Comparison of ENCODE assay signal across 8 cellular contexts in genomic region chr16:11783319-11784047, GRCh38. TPM values are rescaled to one million over a fixed set of nuclear protein-coding genes. Genes with fewer than 3 reads are reported as not detected.
DNase-seq lines count a peak whose midpoint lies in the region; ATAC-seq, FAIRE-seq and TF ChIP-seq lines count a peak whose summit lies in the region.

No MANE protein-coding gene starts in this region.

- H3K4me1 ChIP-seq in RWPE2 (ENCODE audit: insufficient read depth, poor library complexity, severe bottlenecking) (peaks cover 32% of the 10 kb centered on the region), K562 (replicated peaks in 1 of 2; ENCODE audit: control insufficient read depth in 2 of 2, insufficient read depth in 2 of 2, low read length in 2 of 2) (peaks cover 7 to 19% of the 10 kb centered on the region in 2 experiments), right lobe of liver (peaks cover 0 to 37% (median 13%) of the 10 kb centered on the region in 4 donors), tibial artery (peaks cover 0 to 84% (median 44%) of the 10 kb centered on the region in 4 donors)

- no peaks in the 10 kb centered on the region for H3K9me1 ChIP-seq in K562 (ENCODE audit: control insufficient read depth, insufficient read depth, low read length)

- in situ Hi-C loops in K562 (cut with MboI), result no loop called here

- peaks cover 74% of the 10 kb centered on the region for H3K79me2 ChIP-seq in K562 (ENCODE audit: control insufficient read depth, insufficient read depth, low read length)

- peak; percentile 3; the same call in 1 of the 2 replicates for TF ChIP-seq EP300 in K562 (IDR thresholded peaks at IDR 0.05; ENCODE audit: low read length)

- no peaks in the 10 kb centered on the region for H3K27me3 ChIP-seq in RWPE2 (ENCODE audit: insufficient read depth, poor library complexity, severe bottlenecking)
- no peaks in the 10 kb centered on the region for H3K27me3 ChIP-seq in K562 (ENCODE audit: control insufficient read depth in 2 of 2, insufficient read depth in 2 of 2, low read length in 2 of 2)
- no peaks in the 10 kb centered on the region for H3K27me3 ChIP-seq in right lobe of liver
- H3K27me3 ChIP-seq in tibial artery, result no peaks in the 10 kb centered on the region

- H3K9me3 ChIP-seq in RWPE2 (ENCODE audit: severe bottlenecking), result no peaks in the 10 kb centered on the region
- no peaks in the 10 kb centered on the region for H3K9me3 ChIP-seq in K562 (replicated peaks; ENCODE audit: control insufficient read depth, insufficient read depth, low read depth, low read length)
- no peaks in the 10 kb centered on the region for H3K9me3 ChIP-seq in right lobe of liver
- no peaks in the 10 kb centered on the region for H3K9me3 ChIP-seq in tibial artery

- CTCF ChIA-PET in K562 (lab: Yijun Ruan, JAX; ENCODE audit: low intra/inter-chr PET ratio), result no interaction called here

- TF ChIP-seq CTCF in RWPE2 (IDR thresholded peaks at IDR 0.05; ENCODE audit: poor library complexity, severe bottlenecking) (no peak), K562 (IDR thresholded peaks at IDR 0.05 in 2 of 3, conservative IDR thresholded peaks at IDR 0.05 in 1 of 3; ENCODE audit: insufficient read depth in 2 of 3, low read depth in 1 of 3, low read length in 3 of 3) (no peak), right lobe of liver (IDR thresholded peaks at IDR 0.05) (no peak), tibial artery (IDR thresholded peaks at IDR 0.05) (no peak)

- TF ChIP-seq POLR2A in K562 (conservative IDR thresholded peaks at IDR 0.05) (no peak), right lobe of liver (IDR thresholded peaks at IDR 0.05) (no peak)

- no peak overlapping the region for H2AFZ ChIP-seq in K562 (ENCODE audit: low read depth, low read length)

- peaks cover 29% of the 10 kb centered on the region for H3K36me3 ChIP-seq in RWPE2 (ENCODE audit: low read depth)
- H3K36me3 ChIP-seq in K562 (ENCODE audit: control insufficient read depth, insufficient read depth, low read length), result peaks cover 33% of the 10 kb centered on the region; the same call in 2 of the 3 replicates
- H3K36me3 ChIP-seq in right lobe of liver, result peaks cover 0 to 8% (median 1%) of the 10 kb centered on the region in 4 donors
- peaks cover 6 to 11% (median 6%) of the 10 kb centered on the region in 3 donors for H3K36me3 ChIP-seq in tibial artery

- no peak for FAIRE-seq in K562 (lab: Jason Lieb, UNC)

- H3K27ac ChIP-seq in RWPE2 (ENCODE audit: poor library complexity, severe bottlenecking) (peak overlapping the region; percentile 94), K562 (ENCODE audit: extremely low read depth, low read depth, low read length) (peak overlapping the region; percentile 15; the same call in 2 of the 3 replicates), right lobe of liver (peak overlapping the region; percentile 66 to 81 (median 77)), tibial artery (peak overlapping the region; percentile 77 to 90)

- DNase-seq in RWPE2 (ENCODE audit: low spot score) (no peak), K562 (ENCODE audit: extremely low read depth in 1 of 4, low spot score in 3 of 4) (peak; percentile 28 to 58 (median 38)), right lobe of liver (no peak), tibial artery (no peak), DMS114 treated with DMSO at 0.1 percent for 48 hours (lab: John Stamatoyannopoulos, UW; ENCODE audit: unreplicated experiment) (no peak), NCI-H2227 (lab: John Stamatoyannopoulos, UW; ENCODE audit: unreplicated experiment) (no peak)

- 4% methylated on average over 5 of the region's 5 CpGs for WGBS in K562 (ENCODE audit: insufficient coverage, low coverage, missing lambda C conversion rate)
- 12% methylated on average over 5 of the region's 5 CpGs for WGBS in right lobe of liver (ENCODE audit: insufficient coverage, low coverage, low lambda C conversion rate, missing lambda C conversion rate)

- peak overlapping the region; percentile 1 for H3K4me3 ChIP-seq in RWPE2 (ENCODE audit: severe bottlenecking)
- no peak overlapping the region for H3K4me3 ChIP-seq in K562
- no peak overlapping the region for H3K4me3 ChIP-seq in right lobe of liver
- peak overlapping the region; percentile 15 to 38 for H3K4me3 ChIP-seq in tibial artery

- TF ChIP-seq RAD21 in K562 (CRISPR knock-in tag; conservative IDR thresholded peaks at IDR 0.05 in 1 of 2, IDR thresholded peaks at IDR 0.05 in 1 of 2), result no peak

- intact Hi-C loops in K562 (cut with micrococcal nuclease), result no loop called here
- intact Hi-C loops in right lobe of liver (cut with DNase I), result no loop called here
- intact Hi-C loops in tibial artery (cut with DNase I; ENCODE audit: low total_unique reads), result loop anchor here (5.0 kb wide), 1 partner anchor 526 kb away; the partner anchor contains the start of gene SOCS1

- H3K9ac ChIP-seq in K562 (ENCODE audit: insufficient read depth in 1 of 2, low read depth in 2 of 2, low read length in 2 of 2), result peak overlapping the region; percentile 45 to 49; a peak in 3 of 4 replicates

- ATAC-seq in GM18502 (IDR thresholded peaks at IDR 0.05; ENCODE audit: poor library complexity, unreplicated experiment), result peak; percentile 54
- ATAC-seq in HG02571 (IDR thresholded peaks at IDR 0.05; ENCODE audit: unreplicated experiment), result peak; percentile 40
- peak; percentile 53 for ATAC-seq in RWPE2 (ENCODE audit: low read depth)
- ATAC-seq in K562, result peak; percentile 81
- ATAC-seq in right lobe of liver, result peak; percentile 33 to 73 (median 64)

- H3K4me2 ChIP-seq in K562 (ENCODE audit: insufficient read depth, low read length), result peak overlapping the region; percentile 72

- POLR2A ChIA-PET in K562 (lab: Yijun Ruan, JAX), result interaction anchor here (0.6 to 3.3 kb wide), 6 partner anchors 7 to 41 kb away, joined by 3 to 18 read pairs (median 5); partner anchors contain the start of genes TXNDC11 and ZC3H7A

- no TSS peak for BruUV-seq in K562 (replicated peaks; lab: Mats Ljungman, UMichigan)

- peaks cover 10% of the 10 kb centered on the region; the same call in 1 of the 2 replicates for H4K20me1 ChIP-seq in K562 (replicated peaks; ENCODE audit: control insufficient read depth, insufficient read depth, low read length)

TF ChIP-seq in K562, 482 proteins besides CTCF, POLR2A, EP300 and RAD21:
- peak; percentile 29; the same call in 1 of the 2 replicates for TF ChIP-seq DPF2 (IDR thresholded peaks at IDR 0.05)
- 0 out of 4 replicates have a peak, but pooled peaks of 1 of the 2 experiments have one; percentile 17 for TF ChIP-seq FOXK2 (conservative IDR thresholded peaks at IDR 0.05 in 1 of 2, IDR thresholded peaks at IDR 0.05 in 1 of 2; ENCODE audit: low read depth in 2 of 2)
- no peak for TF ChIP-seq ZNF668 (CRISPR knock-in tag; IDR thresholded peaks at IDR 0.05)
- no peak for TF ChIP-seq ZNF57 (CRISPR knock-in tag; IDR thresholded peaks at IDR 0.05)
- peak; percentile 89 for TF ChIP-seq VEZF1 (CRISPR knock-in tag; IDR thresholded peaks at IDR 0.05)
TF ChIP-seq in K562: peak in this region for 3.

RNA-seq across cellular contexts. Expression of gene ZC3H7A, which starts 13.6 kb away (rescaled TPM):
- total RNA-seq in K562 (2011; cell fraction: chromatin; rRNA removed; ENCODE audit: low replicate concordance), result 92.3 and 244 TPM in 2 replicates
- 39.2 and 47.5 TPM in 2 replicates for total RNA-seq in K562 (2011; cell fraction: nucleolus; rRNA removed)
- total RNA-seq in K562 (2011; cell fraction: nucleoplasm; rRNA removed), result 76.0 and 89.8 TPM in 2 replicates
- total RNA-seq in K562 (2014; rRNA removed), result 19.8 and 21.7 TPM in 2 replicates
- total RNA-seq in K562 (2014; rRNA removed; fragmentation: Illumina TruSeq; extraction: Trizol), result 23.7 and 27.1 TPM in 2 replicates
- total RNA-seq in K562 (2015; rRNA removed; fragmentation: Illumina TruSeq; extraction: Trizol), result 26.4 and 28.2 TPM in 2 replicates
- total RNA-seq in K562 (2021), result 37.1 and 39.4 TPM in 2 replicates
- 30.7 and 31.3 TPM in 2 replicates for polyA plus RNA-seq in K562 (2011; rRNA removed)
- 12.1 and 24.5 TPM in 2 replicates for polyA plus RNA-seq in K562 (2011; cell fraction: cytosol; rRNA removed)
- 63.0 and 102 TPM in 2 replicates for polyA plus RNA-seq in K562 (2011; cell fraction: nucleus; rRNA removed)
- 26.6 and 30.4 TPM in 2 replicates for polyA plus RNA-seq in K562 (2012)
- polyA plus RNA-seq in K562 (2014; fragmentation: Illumina TruSeq; extraction: Trizol), result 40.0 and 49.1 TPM in 2 replicates
- polyA plus RNA-seq in K562 (2014; fragmentation: Nextera tagmentation; extraction: Ambion mirVana), result 10 to 100 TPM; 22.5 to 23.1 TPM
- 26.0 and 35.8 TPM in 2 replicates for polyA plus RNA-seq in K562 (2014; rRNA removed)
- 29.4 and 36.0 TPM in 2 replicates for polyA minus RNA-seq in K562 (2011; rRNA and poly(A)+ RNA removed)
- 13.3 and 17.7 TPM in 2 replicates for polyA minus RNA-seq in K562 (2011; cell fraction: cytosol; rRNA and poly(A)+ RNA removed)
- 19.3 and 44.3 TPM in 2 replicates for polyA minus RNA-seq in K562 (2011; cell fraction: nucleus; rRNA and poly(A)+ RNA removed)
- total RNA-seq in right lobe of liver, result 10 to 100 TPM; 22.8 to 34.0 (median 26.9) TPM

RNA-seq across cellular contexts. Expression of gene TXNDC11, which starts 40.8 kb away (rescaled TPM):
- 65.0 and 78.1 TPM in 2 replicates for total RNA-seq in K562 (2011; cell fraction: chromatin; rRNA removed; ENCODE audit: low replicate concordance)
- 60.9 and 64.0 TPM in 2 replicates for total RNA-seq in K562 (2011; cell fraction: nucleolus; rRNA removed)
- 65.3 and 87.2 TPM in 2 replicates for total RNA-seq in K562 (2011; cell fraction: nucleoplasm; rRNA removed)
- total RNA-seq in K562 (2014; rRNA removed) (26.2 and 32.9 TPM in 2 replicates), K562 (2014; rRNA removed; fragmentation: Illumina TruSeq; extraction: Trizol) (17.8 TPM in 2 replicates), K562 (2015; rRNA removed; fragmentation: Illumina TruSeq; extraction: Trizol) (28.2 and 28.6 TPM in 2 replicates), K562 (2021) (25.4 and 26.2 TPM in 2 replicates), right lobe of liver (10 to 100 TPM; 43.2 to 63.3 (median 54.0) TPM)
- polyA plus RNA-seq in K562 (2011; rRNA removed) (32.6 and 35.8 TPM in 2 replicates), K562 (2014; fragmentation: Illumina TruSeq; extraction: Trizol) (27.7 and 29.2 TPM in 2 replicates), K562 (2014; fragmentation: Nextera tagmentation; extraction: Ambion mirVana) (1 to 10 TPM in 1 of 2 experiments, under 1 TPM in 1; 0.66 to 2.3 TPM), K562 (2014; rRNA removed) (22.2 and 32.3 TPM in 2 replicates)
- 40.2 and 47.6 TPM in 2 replicates for polyA plus RNA-seq in K562 (2011; cell fraction: cytosol; rRNA removed)
- polyA plus RNA-seq in K562 (2011; cell fraction: nucleus; rRNA removed), result 36.3 and 37.9 TPM in 2 replicates
- polyA plus RNA-seq in K562 (2012), result 18.8 and 43.5 TPM in 2 replicates
- polyA minus RNA-seq in K562 (2011; rRNA and poly(A)+ RNA removed), result 30.8 and 36.2 TPM in 2 replicates
- 13.2 and 22.6 TPM in 2 replicates for polyA minus RNA-seq in K562 (2011; cell fraction: cytosol; rRNA and poly(A)+ RNA removed)
- 14.3 and 22.9 TPM in 2 replicates for polyA minus RNA-seq in K562 (2011; cell fraction: nucleus; rRNA and poly(A)+ RNA removed)

Comparison
In these comparisons a context has a peak if more than half of its experiments do, and no peak if none do; other contexts are left out.
1. DNase-seq: peak in K562 (4 of 4); none in RWPE2 (single experiment), right lobe of liver (0 of 3), tibial artery (0 of 2), DMS114 treated with DMSO at 0.1 percent for 48 hours (single experiment) and NCI-H2227 (single experiment).
2. H3K27ac ChIP-seq: peak in every context shown above with its lines; median percentile 94 in RWPE2; 84 in tibial artery; 77 in right lobe of liver; 15 in K562.
3. H3K4me3 ChIP-seq: peak in RWPE2 (single experiment) and tibial artery (2 of 2); none in K562 (single experiment) and right lobe of liver (0 of 3).
4. Peak in every context shown above with its lines, with median percentiles within 50 percentile points of each other: ATAC-seq.